In the genomic region with DNA sequence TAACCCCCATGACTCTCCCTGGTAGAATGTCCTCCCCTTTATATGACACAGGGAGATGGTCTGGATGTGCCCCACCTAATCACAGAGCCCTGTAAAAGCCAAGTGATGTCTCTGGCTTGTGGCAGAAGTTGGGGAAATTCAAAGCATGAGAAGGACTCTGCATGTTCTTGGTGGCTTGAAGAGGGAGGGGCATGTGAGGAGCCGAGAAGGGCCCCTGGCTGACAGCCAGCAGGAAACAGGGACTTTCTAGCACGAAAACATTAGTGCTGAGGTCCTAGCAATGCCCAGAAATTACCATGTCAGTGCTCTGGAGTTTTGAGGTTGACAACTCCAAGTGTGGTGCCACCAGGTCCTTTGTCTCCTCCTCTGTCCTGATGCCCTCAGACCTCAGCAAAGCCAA, we compare ENCODE assay signal across 22 cellular contexts.
DNase-seq lines count a peak whose midpoint lies in the region; ATAC-seq and TF ChIP-seq lines count a peak whose summit lies in the region.
"Had no signal": no experiment of that assay in that cellular context is flagged by ENCODE, and none has a peak within 500 bp of the region (broad histone marks: within the 10 kb centered on the region; RNA-seq: fewer than 3 reads in every experiment).

No MANE protein-coding gene starts in this region.

- H3K36me3 ChIP-seq in OCI-LY3 (replicated peaks; ENCODE audit: low read depth, low read length) (no peaks in the 10 kb centered on the region), neural progenitor cell (peaks cover 2% of the 10 kb centered on the region), Karpas-422 (ENCODE audit: insufficient read depth, low read length) (no peaks in the 10 kb centered on the region)
- H3K36me3 ChIP-seq: pancreas, sigmoid colon, SJCRH30 had no signal

- peaks cover 3% of the 10 kb centered on the region for H3K27me3 Mint-ChIP-seq in neural progenitor cell (ENCODE audit: insufficient read depth, low read depth)
- no peaks in the 10 kb centered on the region for H3K27me3 Mint-ChIP-seq in nephron progenitor cell (ENCODE audit: low read depth, poor library complexity)

- H3K27ac ChIP-seq in OCI-LY3 (ENCODE audit: low read length) (no peak overlapping the region), neural progenitor cell (no peak overlapping the region), Karpas-422 (ENCODE audit: low read length) (no peak overlapping the region)
- H3K27ac ChIP-seq: GM23248, pancreas, sigmoid colon, SJCRH30 had no signal

- H3K9me3 Mint-ChIP-seq in neural progenitor cell (no peaks in the 10 kb centered on the region), nephron progenitor cell (no peaks in the 10 kb centered on the region)
- H3K9me3 Mint-ChIP-seq: effector memory CD8-positive, alpha-beta T cell; immature natural killer cell; T-helper 1 cell treated with Interleukin-12 subunit alpha and Interleukin-12 subunit beta and Interleukin-4 antibody, amounts not matched to agents 30 μg/mL and 1 μg/mL, for 36 hours had no signal

- H3K36me3 Mint-ChIP-seq in neural progenitor cell (peaks cover 60% of the 10 kb centered on the region), nephron progenitor cell (ENCODE audit: low read depth) (peaks cover 62% of the 10 kb centered on the region)
- H3K36me3 Mint-ChIP-seq: activated CD8-positive, alpha-beta memory T cell treated with anti-CD3 and anti-CD28 coated beads, Interleukin-2, amount 10 ng/mL, durations not matched to agents 7 days and 5 days; immature natural killer cell had no signal

- peaks cover 36% of the 10 kb centered on the region for H3K4me1 ChIP-seq in OCI-LY3 (ENCODE audit: low read length)
- H3K4me1 ChIP-seq in neural progenitor cell: peaks cover 9% of the 10 kb centered on the region
- H3K4me1 ChIP-seq in Karpas-422 (ENCODE audit: low read length): no peaks in the 10 kb centered on the region
- H3K4me1 ChIP-seq: pancreas, sigmoid colon, SJCRH30 had no signal

- H3K79me2 ChIP-seq in OCI-LY3 (ENCODE audit: low read length) (no peaks in the 10 kb centered on the region), neural progenitor cell (ENCODE audit: low read depth) (no peaks in the 10 kb centered on the region), Karpas-422 (ENCODE audit: low read length) (no peaks in the 10 kb centered on the region)

- no peaks in the 10 kb centered on the region for H3K27me3 ChIP-seq in OCI-LY3 (ENCODE audit: low read depth, low read length)
- H3K27me3 ChIP-seq in neural progenitor cell: no peaks in the 10 kb centered on the region
- H3K27me3 ChIP-seq in Karpas-422 (ENCODE audit: low read length): no peaks in the 10 kb centered on the region
- H3K27me3 ChIP-seq: pancreas, sigmoid colon had no signal

- no peaks in the 10 kb centered on the region for H3F3A ChIP-seq in neural progenitor cell (ENCODE audit: low read depth)

- H3K4me3 Mint-ChIP-seq in neural progenitor cell (no peak overlapping the region), nephron progenitor cell (no peak overlapping the region)
- H3K4me3 Mint-ChIP-seq: activated CD8-positive, alpha-beta memory T cell treated with anti-CD3 and anti-CD28 coated beads, Interleukin-2, amount 10 ng/mL, durations not matched to agents 7 days and 5 days; effector memory CD8-positive, alpha-beta T cell; immature natural killer cell; T-helper 1 cell treated with Interleukin-12 subunit alpha and Interleukin-12 subunit beta and Interleukin-4 antibody, amounts not matched to agents 30 μg/mL and 1 μg/mL, for 36 hours had no signal

- H3K4me1 Mint-ChIP-seq in neural progenitor cell (peaks cover 39% of the 10 kb centered on the region), nephron progenitor cell (no peaks in the 10 kb centered on the region)
- H3K4me1 Mint-ChIP-seq: immature natural killer cell had no signal

- no peaks in the 10 kb centered on the region for H3K9me2 ChIP-seq in Karpas-422 (replicated peaks; ENCODE audit: insufficient read depth, low read length)

- no peak overlapping the region for H2AFZ ChIP-seq in OCI-LY3 (ENCODE audit: low read depth, low read length)
- no peak overlapping the region for H2AFZ ChIP-seq in neural progenitor cell (replicated peaks)
- no peak overlapping the region for H2AFZ ChIP-seq in Karpas-422 (ENCODE audit: low read length)
- H2AFZ ChIP-seq: GM23248 had no signal

- DNase-seq in DMS53 treated with DMSO at 0.1 percent for 48 hours (lab: John Stamatoyannopoulos, UW; ENCODE audit: unreplicated experiment) (peak; percentile 4), neural progenitor cell (ENCODE audit: low spot score) (no peak), Karpas-422 (no peak), nephron progenitor cell (no peak)
- DNase-seq: activated CD8-positive, alpha-beta memory T cell treated with anti-CD3 and anti-CD28 coated beads, Interleukin-2, amount 10 ng/mL, durations not matched to agents 7 days and 5 days; activated gamma-delta T cell; aorta; effector memory CD8-positive, alpha-beta T cell; GM23248; head of caudate nucleus; immature natural killer cell; KG1; NCI-H1048; NCI-H69; pancreas; PC-3; sigmoid colon; SJCRH30 had no signal

- H4K20me1 ChIP-seq in OCI-LY3 (ENCODE audit: insufficient read depth, low read length) (no peaks in the 10 kb centered on the region), neural progenitor cell (ENCODE audit: low read depth) (peaks cover 15% of the 10 kb centered on the region), Karpas-422 (ENCODE audit: insufficient read depth, low read depth, low read length) (no peaks in the 10 kb centered on the region)

- peak overlapping the region; percentile 71 for H3K27ac Mint-ChIP-seq in neural progenitor cell
- H3K27ac Mint-ChIP-seq in nephron progenitor cell: no peak overlapping the region
- H3K27ac Mint-ChIP-seq: activated CD8-positive, alpha-beta memory T cell treated with anti-CD3 and anti-CD28 coated beads, Interleukin-2, amount 10 ng/mL, durations not matched to agents 7 days and 5 days; effector memory CD8-positive, alpha-beta T cell; immature natural killer cell; T-helper 1 cell treated with Interleukin-12 subunit alpha and Interleukin-12 subunit beta and Interleukin-4 antibody, amounts not matched to agents 30 μg/mL and 1 μg/mL, for 36 hours had no signal

- H3K9ac ChIP-seq in OCI-LY3 (ENCODE audit: low read length) (no peak overlapping the region), neural progenitor cell (no peak overlapping the region), Karpas-422 (ENCODE audit: low read length) (no peak overlapping the region)
- H3K9ac ChIP-seq: GM23248 had no signal

- H3K9me3 ChIP-seq in OCI-LY3 (ENCODE audit: insufficient read depth, low read length): no peaks in the 10 kb centered on the region
- H3K9me3 ChIP-seq in neural progenitor cell (ENCODE audit: low read depth): no peaks in the 10 kb centered on the region
- no peaks in the 10 kb centered on the region for H3K9me3 ChIP-seq in Karpas-422 (ENCODE audit: low read length)
- H3K9me3 ChIP-seq: pancreas, sigmoid colon had no signal

- H3K4me3 ChIP-seq in OCI-LY3 (ENCODE audit: low read length): no peak overlapping the region
- no peak overlapping the region for H3K4me3 ChIP-seq in neural progenitor cell
- no peak overlapping the region for H3K4me3 ChIP-seq in Karpas-422 (ENCODE audit: low read length)
- H3K4me3 ChIP-seq: GM23248, pancreas, sigmoid colon, SJCRH30 had no signal

- ATAC-seq in GM18867 (IDR thresholded peaks at IDR 0.05; ENCODE audit: unreplicated experiment) (peak; percentile 41), HG03045 (IDR thresholded peaks at IDR 0.05; ENCODE audit: unreplicated experiment) (no peak)
- ATAC-seq: activated CD8-positive, alpha-beta memory T cell treated with anti-CD3 and anti-CD28 coated beads, Interleukin-2, amount 10 ng/mL, durations not matched to agents 7 days and 5 days; effector memory CD8-positive, alpha-beta T cell; PC-3 had no signal

- TF ChIP-seq CTCF in OCI-LY3 (IDR thresholded peaks at IDR 0.05; ENCODE audit: low read depth, low read length) (no peak), neural progenitor cell (IDR thresholded peaks at IDR 0.05) (no peak), nephron progenitor cell (IDR thresholded peaks at IDR 0.05) (no peak)

- peak overlapping the region; percentile 9; the same call in 1 of the 2 replicates for H3K4me2 ChIP-seq in OCI-LY3 (ENCODE audit: low read length)
- no peak overlapping the region for H3K4me2 ChIP-seq in neural progenitor cell
- no peak overlapping the region for H3K4me2 ChIP-seq in Karpas-422 (ENCODE audit: low read depth, low read length, poor library complexity, severe bottlenecking)
